Comparison of ENCODE assay signal across 9 cellular contexts in genomic region chr10:46028584-46029570, GRCh38. TPM values are rescaled to one million over a fixed set of nuclear protein-coding genes. Genes with fewer than 3 reads are reported as not detected.
DNase-seq lines count a peak whose midpoint lies in the region; ATAC-seq and TF ChIP-seq lines count a peak whose summit lies in the region.
"Had no signal": no experiment of that assay in that cellular context is flagged by ENCODE, and none has a peak within 500 bp of the region (broad histone marks: within the 10 kb centered on the region; RNA-seq: fewer than 3 reads in every experiment).

No MANE protein-coding gene starts in this region.

- POLR2A ChIA-PET in AG04450 (lab: Yijun Ruan, JAX) (interaction anchor here (0.9 kb wide), 1 partner anchor 25 kb away, joined by 5 read pairs; no protein-coding TSS in a partner anchor), GM10248 (lab: Yijun Ruan, JAX) (interaction anchor here (0.5 to 0.6 kb wide), 2 partner anchors 18 to 286 kb away, joined by 3 read pairs; no protein-coding TSS in a partner anchor)

- no peak overlapping the region for H3K27ac ChIP-seq in AG04450 (ENCODE audit: low read depth, low read length)

- H3K27me3 Mint-ChIP-seq in activated naive CD4-positive, alpha-beta T cell treated with anti-CD3 and anti-CD28 coated beads for 36 hours (ENCODE audit: low read depth): no peaks in the 10 kb centered on the region

- H3K27me3 ChIP-seq in AG04450 (ENCODE audit: control insufficient read depth, insufficient read depth, low read length): no peaks in the 10 kb centered on the region

- H3K36me3 Mint-ChIP-seq in activated naive CD4-positive, alpha-beta T cell treated with anti-CD3 and anti-CD28 coated beads for 36 hours (ENCODE audit: low read depth): no peaks in the 10 kb centered on the region

- peak overlapping the region; percentile 72 for H3K4me3 ChIP-seq in AG04450 (ENCODE audit: low read depth, low read length)

- peaks cover 5% of the 10 kb centered on the region; the same call in 1 of the 2 replicates for H3K9me3 ChIP-seq in AG04450 (ENCODE audit: control insufficient read depth, insufficient read depth, low read length)

- no peaks in the 10 kb centered on the region for H3K9me3 Mint-ChIP-seq in activated naive CD4-positive, alpha-beta T cell treated with anti-CD3 and anti-CD28 coated beads for 36 hours

- DNase-seq in AG04450 (ENCODE audit: low read depth, low spot score): peak; percentile 51
- DNase-seq in GM10248 (ENCODE audit: extremely low spot score): peak; percentile 63
- peak; percentile 17 for DNase-seq in NCI-H2227 treated with DMSO at 0.1 percent for 48 hours (lab: John Stamatoyannopoulos, UW)
- peak; percentile 60 for DNase-seq in activated naive CD4-positive, alpha-beta T cell treated with anti-CD3 and anti-CD28 coated beads for 36 hours
- peak; percentile 75 for DNase-seq in glomerular visceral epithelial cell (ENCODE audit: extremely low spot score)
- peak; percentile 47 for DNase-seq in pulmonary artery endothelial cell (ENCODE audit: low read depth, low spot score)
- no peak for DNase-seq in activated effector memory CD4-positive, alpha-beta T cell treated with Interleukin-2 at 50 U/mL for 16 hours

- H3K4me1 Mint-ChIP-seq in activated naive CD4-positive, alpha-beta T cell treated with anti-CD3 and anti-CD28 coated beads for 36 hours (ENCODE audit: low read depth): peaks cover 59% of the 10 kb centered on the region

- peak overlapping the region; percentile 97 for H3K4me3 Mint-ChIP-seq in activated naive CD4-positive, alpha-beta T cell treated with anti-CD3 and anti-CD28 coated beads for 36 hours

- intact Hi-C loops in activated naive CD4-positive, alpha-beta T cell treated with anti-CD3 and anti-CD28 coated beads for 36 hours (cut with micrococcal nuclease): loop anchor here (1.0 to 10.0 kb wide), 7 partner anchors 9 to 794 kb away; partner anchors contain the start of genes TIMM23 and ZFAND4

- CTCF ChIA-PET in AG04450 (lab: Charles Lee): interaction anchor here (0.5 to 2.2 kb wide), 9 partner anchors 12 to 46 kb away, joined by 3 to 9 read pairs (median 7); no protein-coding TSS in a partner anchor
- CTCF ChIA-PET in GM10248 (lab: Yijun Ruan, JAX): interaction anchor here (0.6 to 4.9 kb wide), 18 partner anchors 9 to 1029 kb away, joined by 3 to 56 read pairs (median 3); partner anchors contain the start of gene MSMB
- CTCF ChIA-PET in activated naive CD4-positive, alpha-beta T cell treated with anti-CD3 and anti-CD28 coated beads for 36 hours (lab: Charles Lee): interaction anchor here (0.5 to 3.8 kb wide), 14 partner anchors 8 to 1148 kb away, joined by 3 to 19 read pairs (median 3); no protein-coding TSS in a partner anchor

- TF ChIP-seq CTCF in AG04450 (IDR thresholded peaks at IDR 0.05; ENCODE audit: low read depth, low read length) (peak; percentile 75), GM10248 (IDR thresholded peaks at IDR 0.05; ENCODE audit: control extremely low read depth, extremely low read depth, low read depth, missing control alignments) (peak; percentile 59)

- H3K27ac Mint-ChIP-seq in activated naive CD4-positive, alpha-beta T cell treated with anti-CD3 and anti-CD28 coated beads for 36 hours: peak overlapping the region; percentile 92

- peak; percentile 48 for ATAC-seq in HG02938 (IDR thresholded peaks at IDR 0.05; ENCODE audit: unreplicated experiment)

RNA-seq across cellular contexts. Expression of gene NCOA4, which starts 1.5 kb away (rescaled TPM):
- polyA plus RNA-seq in AG04450 (2011; rRNA removed): 139 and 171 TPM in 2 replicates
- polyA minus RNA-seq in AG04450 (2011; rRNA and poly(A)+ RNA removed): 143 and 144 TPM in 2 replicates
- total RNA-seq in activated naive CD4-positive, alpha-beta T cell treated with anti-CD3 and anti-CD28 coated beads for 36 hours: 10 to 100 TPM; 74.2 to 75.0 TPM
- total RNA-seq in pulmonary artery endothelial cell: 204 and 239 TPM in 2 replicates

RNA-seq across cellular contexts. Expression of gene MSMB, which starts 17.2 kb away (rescaled TPM):
- polyA plus RNA-seq in AG04450 (2011; rRNA removed): not detected in 2 replicates
- polyA minus RNA-seq in AG04450 (2011; rRNA and poly(A)+ RNA removed): not detected in 2 replicates
- not detected for total RNA-seq in activated naive CD4-positive, alpha-beta T cell treated with anti-CD3 and anti-CD28 coated beads for 36 hours
- total RNA-seq in pulmonary artery endothelial cell: not detected in 2 replicates
- total RNA-seq: T-helper 1 cell treated with Interleukin-12 subunit alpha and Interleukin-12 subunit beta and Interleukin-4 antibody, amounts not matched to agents 30 ng/mL and 1 ng/mL, for 36 hours had no signal

RNA-seq across cellular contexts. Expression of gene TIMM23, which starts 56.6 kb away (rescaled TPM):
- 113 and 137 TPM in 2 replicates for polyA plus RNA-seq in AG04450 (2011; rRNA removed)
- 54.6 and 81.8 TPM in 2 replicates for polyA minus RNA-seq in AG04450 (2011; rRNA and poly(A)+ RNA removed)
- 10 to 100 TPM; 52.5 to 54.3 TPM for total RNA-seq in activated naive CD4-positive, alpha-beta T cell treated with anti-CD3 and anti-CD28 coated beads for 36 hours
- total RNA-seq in pulmonary artery endothelial cell: 99.5 and 103 TPM in 2 replicates
